12 cellular contexts compared by ENCODE assay signal in genomic region chr1:88698140-88698539, GRCh38. TPM values are rescaled to one million over a fixed set of nuclear protein-coding genes. Genes with fewer than 3 reads are reported as not detected.
A peak's percentile ranks its signal among the peaks of the same experiment; 100 is the strongest.
DNase-seq lines count a peak whose midpoint lies in the region; ATAC-seq, FAIRE-seq and TF ChIP-seq lines count a peak whose summit lies in the region.
"Had no signal": no experiment of that assay in that cellular context is flagged by ENCODE, and none has a peak within 500 bp of the region (broad histone marks: within the 10 kb centered on the region; RNA-seq: fewer than 3 reads in every experiment).

No MANE protein-coding gene starts in this region.

- no peak for FAIRE-seq in H1 (lab: Jason Lieb, UNC)

- no peak overlapping the region for H3K4me3 Mint-ChIP-seq in naive thymus-derived CD8-positive, alpha-beta T cell
- H3K4me3 Mint-ChIP-seq: CD4-positive, alpha-beta T cell had no signal

- no peak overlapping the region for H2BK120ac ChIP-seq in H1 (replicated peaks; ENCODE audit: low read depth, low read length)

- no peak overlapping the region for H4K8ac ChIP-seq in H1 (ENCODE audit: extremely low read depth, insufficient read depth, low read length)

- CTCF ChIA-PET in PC-3 (lab: Charles Lee) (no interaction called here), H1 (lab: Charles Lee; ENCODE audit: partially characterized antibody) (interaction anchor here (0.7 to 1.2 kb wide), 2 partner anchors 13 to 38 kb away, joined by 3 to 4 read pairs; no protein-coding TSS in a partner anchor)

- H4K91ac ChIP-seq in H1 (replicated peaks; ENCODE audit: insufficient read length, low read length): no peak overlapping the region

- no peak for TF ChIP-seq RAD21 in H1 (IDR thresholded peaks at IDR 0.05 in 1 of 2, conservative IDR thresholded peaks at IDR 0.05 in 1 of 2; ENCODE audit: low read depth in 2 of 2, low read length in 2 of 2)

- no peak for TF ChIP-seq POLR2A in H1 (IDR thresholded peaks at IDR 0.05; ENCODE audit: control extremely low read depth in 1 of 2, low read depth in 2 of 2, low read length in 2 of 2)

- H3K27ac Mint-ChIP-seq in naive thymus-derived CD8-positive, alpha-beta T cell: peak overlapping the region in 4 of 10 donors; percentile 21 to 75 (median 61)
- H3K27ac Mint-ChIP-seq: CD4-positive, alpha-beta T cell had no signal

- DNase-seq in ELR (ENCODE audit: low read depth): peak; percentile 76
- DNase-seq in PC-3: peak; percentile 28
- DNase-seq in H1 (ENCODE audit: low read depth in 1 of 2, low spot score in 2 of 2): no peak
- peak; percentile 51 for DNase-seq in osteoblast (ENCODE audit: insufficient read length, low spot score, missing footprints)
- DNase-seq in ecto neural progenitor cell (ENCODE audit: low spot score): no peak
- no peak for DNase-seq in naive thymus-derived CD8-positive, alpha-beta T cell
- no peak for DNase-seq in C1 segment of cervical spinal cord (lab: John Stamatoyannopoulos, UW)
- DNase-seq: CD4-positive, alpha-beta T cell; effector memory CD4-positive, alpha-beta T cell; left cardiac atrium had no signal

- intact Hi-C loops in PC-3 (cut with micrococcal nuclease): loop anchor here (5.0 kb wide), 1 partner anchor 34 kb away; no protein-coding TSS in a partner anchor

- H2BK20ac ChIP-seq in H1 (ENCODE audit: low read length): no peak overlapping the region

- no peak overlapping the region for H3K4me3 ChIP-seq in PC-3 (ENCODE audit: low read length)
- H3K4me3 ChIP-seq in H1 (ENCODE audit: extremely low read depth in 1 of 4, insufficient read depth in 2 of 4, low read depth in 3 of 4, low read length in 4 of 4): no peak overlapping the region
- no peak overlapping the region for H3K4me3 ChIP-seq in osteoblast (ENCODE audit: insufficient read depth, low read length)

- no peak overlapping the region for H2BK15ac ChIP-seq in H1 (ENCODE audit: low read length)

- H3K4me2 ChIP-seq in PC-3 (ENCODE audit: low read length) (no peak overlapping the region), H1 (ENCODE audit: insufficient read depth in 1 of 2, low read depth in 2 of 2, low read length in 2 of 2) (no peak overlapping the region), osteoblast (ENCODE audit: insufficient read depth, low read length) (no peak overlapping the region)

- no peak for ATAC-seq in PC-3
- ATAC-seq in HG03520 (IDR thresholded peaks at IDR 0.05; ENCODE audit: unreplicated experiment): no peak
- no peak for ATAC-seq in naive thymus-derived CD8-positive, alpha-beta T cell
- ATAC-seq: left cardiac atrium, sciatic nerve had no signal

- WGBS in H1 (ENCODE audit: extremely low coverage in 1 of 2, insufficient coverage in 1 of 2, insufficient read length in 1 of 2, insufficient replicate concordance in 2 of 2, low coverage in 1 of 2, low lambda C conversion rate in 2 of 2, missing lambda C conversion rate in 1 of 2), 2 experiments: 80% methylated on average over 2 of the region's 2 CpGs; no CpG with 5 or more reads in 1 of the 2 experiments

- no peak overlapping the region for H3K23ac ChIP-seq in H1 (ENCODE audit: insufficient read length)

- no peaks in the 10 kb centered on the region for H3F3A ChIP-seq in PC-3 (ENCODE audit: low read length, unreplicated experiment)

- H3K36me3 ChIP-seq in PC-3 (ENCODE audit: low read depth, low read length): no peaks in the 10 kb centered on the region
- peaks cover 0 to 2% (median 0%) of the 10 kb centered on the region in 4 experiments; a peak in 1 of 8 replicates for H3K36me3 ChIP-seq in H1 (ENCODE audit: control insufficient read depth in 2 of 4, insufficient read depth in 4 of 4, low read length in 3 of 4)
- H3K36me3 ChIP-seq in osteoblast (ENCODE audit: insufficient read depth, low read length): no peaks in the 10 kb centered on the region

- H3K18ac ChIP-seq in H1 (ENCODE audit: extremely low read depth, low read length): no peak overlapping the region

- POLR2A ChIA-PET in PC-3 (lab: Charles Lee; ENCODE audit: unreplicated experiment) (no interaction called here), H1 (lab: Charles Lee; ENCODE audit: partially characterized antibody) (interaction anchor here (1.8 kb wide), 1 partner anchor 14 kb away, joined by 10 read pairs; the partner anchor contains the start of gene PKN2)
- POLR2A ChIA-PET in naive thymus-derived CD8-positive, alpha-beta T cell (lab: Charles Lee): no interaction called here

- no peaks in the 10 kb centered on the region for H3K79me1 ChIP-seq in H1 (ENCODE audit: low read depth, low read length)

- H2AFZ ChIP-seq in PC-3 (ENCODE audit: low read length) (no peak overlapping the region), H1 (ENCODE audit: low read length) (no peak overlapping the region), osteoblast (ENCODE audit: low read length) (no peak overlapping the region)

- H3K23me2 ChIP-seq in H1 (ENCODE audit: low read depth, low read length): no peaks in the 10 kb centered on the region

- no peaks in the 10 kb centered on the region for H3K9me2 ChIP-seq in PC-3 (replicated peaks; ENCODE audit: low read length)

- H2AK5ac ChIP-seq in H1 (ENCODE audit: low read depth, low read length): no peak overlapping the region

- peaks cover 0 to 46% (median 13%) of the 10 kb centered on the region in 3 donors for H3K36me3 Mint-ChIP-seq in naive thymus-derived CD8-positive, alpha-beta T cell

- H2BK12ac ChIP-seq in H1 (ENCODE audit: low read depth, low read length): no peak overlapping the region

- no peak overlapping the region for H3K56ac ChIP-seq in H1 (replicated peaks; ENCODE audit: insufficient read length, low read depth, low read length)

- H3K9me3 Mint-ChIP-seq in naive thymus-derived CD8-positive, alpha-beta T cell: no peaks in the 10 kb centered on the region
- H3K9me3 Mint-ChIP-seq: CD4-positive, alpha-beta T cell had no signal

- no peak overlapping the region for H3K14ac ChIP-seq in H1 (ENCODE audit: insufficient read length)

- peaks cover 26 to 82% (median 62%) of the 10 kb centered on the region in 4 donors for H3K4me1 Mint-ChIP-seq in naive thymus-derived CD8-positive, alpha-beta T cell

- H3K4ac ChIP-seq in H1 (replicated peaks; ENCODE audit: insufficient read length, low read depth, low read length): no peak overlapping the region

- H3K4me1 ChIP-seq in PC-3 (ENCODE audit: insufficient read depth, low read length) (peaks cover 25% of the 10 kb centered on the region), H1 (replicated peaks in 1 of 4; ENCODE audit: control insufficient read depth in 3 of 4, insufficient read depth in 4 of 4, low read length in 3 of 4) (peaks cover 0 to 5% (median 0%) of the 10 kb centered on the region in 4 experiments; a peak in 1 of 7 replicates), osteoblast (ENCODE audit: insufficient read depth, low read length) (peaks cover 21% of the 10 kb centered on the region)

- H3K27me3 Mint-ChIP-seq in naive thymus-derived CD8-positive, alpha-beta T cell: no peaks in the 10 kb centered on the region
- H3K27me3 Mint-ChIP-seq: CD4-positive, alpha-beta T cell had no signal

- H4K20me1 ChIP-seq in PC-3 (ENCODE audit: low read length) (peaks cover 44% of the 10 kb centered on the region), H1 (replicated peaks in 1 of 2; ENCODE audit: control insufficient read depth in 1 of 2, insufficient read depth in 2 of 2, low read length in 2 of 2) (peaks cover 5 to 6% of the 10 kb centered on the region in 2 experiments), osteoblast (ENCODE audit: insufficient read depth, low read length) (peaks cover 4% of the 10 kb centered on the region)

- no peaks in the 10 kb centered on the region for H3K9me3 ChIP-seq in PC-3 (ENCODE audit: low read length)
- H3K9me3 ChIP-seq in H1 (ENCODE audit: insufficient read depth in 2 of 2, low read depth in 1 of 2, low read length in 1 of 2): no peaks in the 10 kb centered on the region
- H3K9me3 ChIP-seq in osteoblast (ENCODE audit: low read depth, low read length): no peaks in the 10 kb centered on the region

- H3K27me3 ChIP-seq in PC-3 (ENCODE audit: low read length) (no peaks in the 10 kb centered on the region), H1 (replicated peaks in 1 of 4; ENCODE audit: control insufficient read depth in 3 of 4, extremely low read depth in 1 of 4, insufficient read depth in 3 of 4, low read length in 3 of 4) (no peaks in the 10 kb centered on the region), osteoblast (ENCODE audit: insufficient read depth, low read length) (no peaks in the 10 kb centered on the region)

- no peak overlapping the region for H3K27ac ChIP-seq in PC-3 (ENCODE audit: low read length)
- H3K27ac ChIP-seq in H1 (ENCODE audit: low read depth, low read length): no peak overlapping the region
- H3K27ac ChIP-seq in osteoblast (ENCODE audit: low read depth, low read length): no peak overlapping the region

- TF ChIP-seq EP300 in H1 (IDR thresholded peaks at IDR 0.05; ENCODE audit: borderline replicate concordance in 1 of 2, low read depth in 2 of 2, low read length in 2 of 2): no peak

- H3K79me2 ChIP-seq in PC-3 (ENCODE audit: low read length) (peaks cover 96% of the 10 kb centered on the region), H1 (ENCODE audit: control insufficient read depth in 1 of 2, insufficient read depth in 2 of 2, low read length in 2 of 2) (peaks cover 3 to 92% of the 10 kb centered on the region in 2 experiments; a peak in 3 of 4 replicates), osteoblast (ENCODE audit: insufficient read depth, low read length) (peaks cover 82% of the 10 kb centered on the region)

- H4K5ac ChIP-seq in H1 (ENCODE audit: insufficient read length, low read depth, low read length): no peak overlapping the region

- H3K9ac ChIP-seq in PC-3 (ENCODE audit: low read length) (no peak overlapping the region), H1 (replicated peaks in 1 of 4; ENCODE audit: extremely low read depth in 1 of 4, low read depth in 3 of 4, low read length in 3 of 4) (no peak overlapping the region)

- H2BK5ac ChIP-seq in H1 (ENCODE audit: low read depth, low read length): no peak overlapping the region

- BruUV-seq in PC-3 (replicated peaks; lab: Mats Ljungman, UMichigan): no TSS peak

- TF ChIP-seq CTCF in PC-3 (conservative IDR thresholded peaks at IDR 0.05; ENCODE audit: low read depth, low read length): no peak
- TF ChIP-seq CTCF in H1 (IDR thresholded peaks at IDR 0.05; ENCODE audit: control extremely low read depth in 1 of 3, insufficient read depth in 1 of 3, low read depth in 1 of 3, low read length in 3 of 3): no peak
- TF ChIP-seq CTCF in osteoblast (IDR thresholded peaks at IDR 0.05; ENCODE audit: extremely low read depth, low read depth, low read length): no peak

RNA-seq across cellular contexts. Expression of gene PKN2, which starts 14.1 kb away (rescaled TPM):
- total RNA-seq in PC-3 (2014; rRNA removed): 20.8 and 36.1 TPM in 2 replicates
- 31.4 and 32.0 TPM in 2 replicates for total RNA-seq in H1 (2021; fragmentation: NEBNext Ultra II Directional; extraction: Animal tissue kit (Norgen Biotek cat#: 25700))
- polyA plus RNA-seq in H1 (2011; rRNA removed): 3.8 and 7.8 TPM in 2 replicates
- 9.6 TPM for polyA plus RNA-seq in H1 (2011; cell fraction: cytosol; rRNA removed)
- polyA plus RNA-seq in H1 (2011; cell fraction: nucleus; rRNA removed): 9.2 TPM
- polyA plus RNA-seq in H1 (2012, experiment 1 of 2): 7.0 to 19.6 TPM (median 9.5 TPM) in 4 replicates
- 0.64 TPM for polyA plus RNA-seq in H1 (2012, experiment 2 of 2)
- 19.1 TPM for polyA plus RNA-seq in H1 (2013, experiment 1 of 2)
- 17.7 TPM for polyA plus RNA-seq in H1 (2013, experiment 2 of 2)
- polyA minus RNA-seq in H1 (2011; rRNA and poly(A)+ RNA removed): 22.2 and 32.8 TPM in 2 replicates
- polyA minus RNA-seq in H1 (2011; cell fraction: cytosol; rRNA and poly(A)+ RNA removed): 20.2 TPM
- 50.2 TPM for polyA minus RNA-seq in H1 (2011; cell fraction: nucleus; rRNA and poly(A)+ RNA removed)
- total RNA-seq in osteoblast: 41.5 and 43.4 TPM in 2 replicates
- total RNA-seq in naive thymus-derived CD8-positive, alpha-beta T cell: 10 to 100 TPM; 51.5 to 62.1 TPM
- 1 to 10 TPM; 5.3 to 8.6 (median 7.6) TPM for polyA plus RNA-seq in naive thymus-derived CD8-positive, alpha-beta T cell

Comparison
In these comparisons a context has a peak if more than half of its experiments do, and no peak if none do; other contexts are left out.
1. DNase-seq: peak in ELR (single experiment), PC-3 (single experiment) and osteoblast (single experiment); none in H1 (0 of 2), ecto neural progenitor cell (single experiment), naive thymus-derived CD8-positive, alpha-beta T cell (0 of 10) and C1 segment of cervical spinal cord (0 of 14).